In the genomic region with DNA sequence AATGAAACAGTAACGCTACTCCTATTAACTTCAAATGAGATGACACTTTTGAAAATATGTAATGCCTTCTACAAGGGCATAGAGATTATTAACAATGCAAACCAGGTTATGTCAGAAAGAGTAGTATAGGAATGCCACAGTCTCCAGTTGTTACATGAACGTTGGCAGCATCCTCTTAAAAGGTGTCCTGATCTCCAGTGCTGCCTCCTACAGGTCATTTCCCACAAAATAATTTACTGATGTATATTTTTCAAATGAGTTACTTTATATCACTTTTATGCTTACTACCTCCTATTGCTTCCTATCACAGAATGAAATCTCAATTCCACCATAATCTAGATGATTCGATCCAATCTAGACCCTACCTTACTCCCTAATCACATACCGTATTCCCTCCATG, we compare ENCODE assay signal across 8 cellular contexts.
DNase-seq lines count a peak whose midpoint lies in the region; ATAC-seq and TF ChIP-seq lines count a peak whose summit lies in the region.
"Had no signal": no experiment of that assay in that cellular context is flagged by ENCODE, and none has a peak within 500 bp of the region (broad histone marks: within the 10 kb centered on the region; RNA-seq: fewer than 3 reads in every experiment).

No MANE protein-coding gene starts in this region.

- peak; percentile 15 for TF ChIP-seq CTCF in GM12865 (IDR thresholded peaks at IDR 0.05; ENCODE audit: insufficient read depth, low read depth, low read length, missing control alignments)
- peak; percentile 19 for TF ChIP-seq CTCF in NB4 (IDR thresholded peaks at IDR 0.05; ENCODE audit: low read depth, low read length)
- TF ChIP-seq CTCF in chondrocyte (IDR thresholded peaks at IDR 0.05), result peak; percentile 69
- peak; percentile 43 for TF ChIP-seq CTCF in retinal pigment epithelial cell (conservative IDR thresholded peaks at IDR 0.05; ENCODE audit: low read depth, low read length)

- H3K27me3 Mint-ChIP-seq in chondrocyte (ENCODE audit: low read depth), result peaks cover 5% of the 10 kb centered on the region
- H3K27me3 Mint-ChIP-seq: activated T-cell treated with anti-CD3 and anti-CD28 coated beads, Interleukin-2, amount 50 U/mL, for 24 hours had no signal

- no peaks in the 10 kb centered on the region for H3K4me1 Mint-ChIP-seq in chondrocyte (ENCODE audit: low read depth)

- H3K27ac Mint-ChIP-seq in chondrocyte (ENCODE audit: unreplicated experiment), result no peak overlapping the region
- H3K27ac Mint-ChIP-seq: activated T-cell treated with anti-CD3 and anti-CD28 coated beads, Interleukin-2, amount 50 U/mL, for 24 hours had no signal

- no peak for TF ChIP-seq POLR2A in NB4 (IDR thresholded peaks at IDR 0.05; ENCODE audit: extremely low read depth, insufficient read length)

- H3K4me3 ChIP-seq in GM12865 (ENCODE audit: low read depth, low read length) (no peak overlapping the region), NB4 (ENCODE audit: low read depth, low read length) (no peak overlapping the region), retinal pigment epithelial cell (ENCODE audit: low read length) (no peak overlapping the region)

- DNase-seq in GM12865 (ENCODE audit: low read depth) (peak; percentile 6), NB4 (ENCODE audit: low read depth) (peak; percentile 12), chondrocyte (ENCODE audit: low spot score) (no peak), retinal pigment epithelial cell (ENCODE audit: low read depth) (no peak), caudate nucleus (lab: John Stamatoyannopoulos, UW) (no peak), OCI-M2 (lab: John Stamatoyannopoulos, UW; ENCODE audit: unreplicated experiment) (no peak)
- DNase-seq: activated T-cell treated with anti-CD3 and anti-CD28 coated beads, Interleukin-2, amount 50 U/mL, for 24 hours had no signal

- no peaks in the 10 kb centered on the region for H3K36me3 Mint-ChIP-seq in chondrocyte (ENCODE audit: low read depth)

- no peak overlapping the region for H3K4me3 Mint-ChIP-seq in chondrocyte (ENCODE audit: unreplicated experiment)
- H3K4me3 Mint-ChIP-seq: activated T-cell treated with anti-CD3 and anti-CD28 coated beads, Interleukin-2, amount 50 U/mL, for 24 hours had no signal

- no peak overlapping the region for H3K27ac ChIP-seq in caudate nucleus (ENCODE audit: low read depth, low read length)

- no peak for ATAC-seq in GM21737 (IDR thresholded peaks at IDR 0.05; ENCODE audit: unreplicated experiment)

- no peaks in the 10 kb centered on the region for H3K9me3 Mint-ChIP-seq in chondrocyte (ENCODE audit: low read depth)

Comparison
In these comparisons a context has a peak if more than half of its experiments do, and no peak if none do; other contexts are left out.
1. DNase-seq: peak in GM12865 (single experiment) and NB4 (single experiment); none in chondrocyte (single experiment), retinal pigment epithelial cell (single experiment), caudate nucleus (0 of 61) and OCI-M2 (single experiment).
2. CTCF ChIP-seq: peak in every context shown above with its lines; median percentile 69 in chondrocyte; 43 in retinal pigment epithelial cell; 19 in NB4; 15 in GM12865.